ENCODE assay signal across 8 cellular contexts in the genomic region with DNA sequence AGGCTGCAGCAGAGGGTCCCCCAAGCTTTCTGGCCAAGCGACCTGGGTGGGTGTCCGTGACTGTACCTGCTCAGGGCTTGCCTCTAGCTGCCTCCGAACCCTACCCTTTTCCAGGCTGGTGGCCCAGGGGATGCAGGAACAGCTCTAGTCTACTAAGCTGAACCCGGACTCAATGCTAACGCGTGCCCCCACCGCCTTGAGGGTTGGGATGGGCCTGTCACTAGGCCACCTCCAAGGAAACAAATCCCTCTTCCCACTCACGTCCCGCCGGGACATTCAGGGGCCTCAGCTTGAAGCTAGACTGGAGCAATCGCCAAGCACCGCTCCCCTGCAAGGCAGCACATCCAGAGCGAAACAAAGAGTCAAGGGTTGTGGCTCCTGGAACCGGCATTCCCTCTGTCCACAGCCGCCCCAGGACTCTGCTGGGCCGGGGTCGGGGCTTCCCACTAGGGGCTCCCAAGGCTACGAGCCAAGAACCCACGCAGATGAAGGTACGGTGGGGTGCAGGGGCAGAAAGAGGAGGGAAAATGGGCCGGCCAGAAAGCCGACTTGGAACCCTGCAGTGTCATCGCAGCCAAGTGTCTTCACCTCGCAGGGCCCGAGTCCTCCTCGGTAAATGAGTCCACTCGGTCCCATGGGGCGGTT. TPM values are rescaled to one million over a fixed set of nuclear protein-coding genes. Genes with fewer than 3 reads are reported as not detected.
DNase-seq lines count a peak whose midpoint lies in the region; ATAC-seq and TF ChIP-seq lines count a peak whose summit lies in the region.

No MANE protein-coding gene starts in this region.

- DNase-seq in AG10803 (ENCODE audit: low read depth) (no peak), OCI-M1 (lab: John Stamatoyannopoulos, UW) (peak; percentile 70), midbrain (lab: John Stamatoyannopoulos, UW) (peak; percentile 62), upper lobe of right lung (no peak), DMS153 (lab: John Stamatoyannopoulos, UW) (no peak)

- peaks cover 71% of the 10 kb centered on the region for H3K4me1 Mint-ChIP-seq in dendritic cell treated with granulocyte-macrophage colony-stimulating factor and Interleukin-4, amounts not matched to agents 40 ng/mL and 50 ng/mL, for 4 days (ENCODE audit: low read depth)

- H3K9me3 ChIP-seq in upper lobe of right lung, result no peaks in the 10 kb centered on the region

- no peaks in the 10 kb centered on the region for H3K27me3 Mint-ChIP-seq in dendritic cell treated with granulocyte-macrophage colony-stimulating factor and Interleukin-4, amounts not matched to agents 40 ng/mL and 50 ng/mL, for 4 days

- H3K4me1 ChIP-seq in upper lobe of right lung, result peaks cover 32% of the 10 kb centered on the region

- H3K9me3 Mint-ChIP-seq in dendritic cell treated with granulocyte-macrophage colony-stimulating factor and Interleukin-4, amounts not matched to agents 40 ng/mL and 50 ng/mL, for 4 days, result no peaks in the 10 kb centered on the region

- H3K4me3 Mint-ChIP-seq in dendritic cell treated with granulocyte-macrophage colony-stimulating factor and Interleukin-4, amounts not matched to agents 40 ng/mL and 50 ng/mL, for 4 days, result peak overlapping the region; percentile 83

- intact Hi-C loops in dendritic cell treated with granulocyte-macrophage colony-stimulating factor and Interleukin-4, amounts not matched to agents 40 ng/mL and 50 ng/mL, for 4 days (cut with micrococcal nuclease), result loop anchor here (5.0 kb wide), 1 partner anchor 313 kb away; no protein-coding TSS in a partner anchor
- intact Hi-C loops in upper lobe of right lung (cut with DNase I), result no loop called here

- peaks cover 15% of the 10 kb centered on the region for H3K36me3 Mint-ChIP-seq in dendritic cell treated with granulocyte-macrophage colony-stimulating factor and Interleukin-4, amounts not matched to agents 40 ng/mL and 50 ng/mL, for 4 days (ENCODE audit: low read depth)

- peak overlapping the region; percentile 75 for H3K4me3 ChIP-seq in AG10803 (ENCODE audit: low read length)
- peak overlapping the region; percentile 60 for H3K4me3 ChIP-seq in upper lobe of right lung

- H3K27ac ChIP-seq in upper lobe of right lung, result peak overlapping the region; percentile 87

- ATAC-seq in GM19463 (IDR thresholded peaks at IDR 0.05; ENCODE audit: unreplicated experiment), result peak; percentile 2
- ATAC-seq in upper lobe of right lung, result peak; percentile 0
- ATAC-seq in GM21526 (IDR thresholded peaks at IDR 0.05; ENCODE audit: low FRiP score, unreplicated experiment), result no peak

- no peaks in the 10 kb centered on the region for H3K27me3 ChIP-seq in upper lobe of right lung

- no peak for TF ChIP-seq CTCF in AG10803 (conservative IDR thresholded peaks at IDR 0.05; ENCODE audit: low read length)
- TF ChIP-seq CTCF in upper lobe of right lung (IDR thresholded peaks at IDR 0.05), result no peak

- peak overlapping the region; percentile 92 for H3K27ac Mint-ChIP-seq in dendritic cell treated with granulocyte-macrophage colony-stimulating factor and Interleukin-4, amounts not matched to agents 40 ng/mL and 50 ng/mL, for 4 days

- no peaks in the 10 kb centered on the region for H3K36me3 ChIP-seq in upper lobe of right lung

RNA-seq across cellular contexts. Expression of gene FBXL22, which starts 2.9 kb away (rescaled TPM):
- total RNA-seq in upper lobe of right lung, result 0.98 TPM

Comparison
In these comparisons a context has a peak if more than half of its experiments do, and no peak if none do; other contexts are left out.
1. DNase-seq: peak in OCI-M1 (single experiment) and midbrain (single experiment); none in AG10803 (single experiment), upper lobe of right lung (single experiment) and DMS153 (single experiment).